Comparison of ENCODE assay signal across 8 cellular contexts in the genomic region with DNA sequence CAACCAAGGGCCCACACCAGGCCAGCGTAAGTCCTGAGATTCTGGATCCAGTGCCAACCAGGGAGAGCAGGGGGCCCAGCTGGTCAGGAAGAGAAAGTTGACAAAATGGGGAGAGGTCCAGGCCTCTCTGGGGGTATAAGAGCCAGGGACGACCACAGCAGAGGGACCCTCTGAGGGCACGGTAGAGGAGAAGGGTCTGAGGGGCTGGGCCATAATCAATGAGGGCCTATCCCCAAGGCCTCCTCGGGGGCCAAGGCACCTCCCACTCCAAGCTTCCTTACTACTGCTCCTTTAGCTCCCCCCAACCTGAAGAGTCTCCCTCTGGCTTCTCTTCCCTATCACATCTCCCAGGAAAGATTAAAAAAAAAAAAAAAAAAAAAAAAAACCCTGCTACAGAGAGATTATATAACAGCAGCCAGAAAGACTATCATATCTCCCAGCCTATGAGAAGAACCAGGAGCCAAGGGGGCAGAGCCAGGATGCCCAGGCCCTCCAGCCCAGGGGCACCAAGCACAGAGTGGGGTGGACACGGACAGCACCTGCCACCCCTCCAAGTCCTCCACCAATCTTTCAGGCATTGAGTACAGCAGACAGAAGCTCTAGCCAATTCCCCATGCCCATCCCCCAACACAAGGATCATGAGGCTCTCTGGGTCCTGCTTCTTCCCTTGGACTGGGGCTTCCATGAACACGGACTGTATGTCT. TPM values are rescaled to one million over a fixed set of nuclear protein-coding genes. Genes with fewer than 3 reads are reported as not detected.
DNase-seq lines count a peak whose midpoint lies in the region; ATAC-seq, FAIRE-seq and TF ChIP-seq lines count a peak whose summit lies in the region.

No MANE protein-coding gene starts in this region.

- no peak overlapping the region for H3K9ac ChIP-seq in H1 (replicated peaks in 1 of 4; ENCODE audit: extremely low read depth in 1 of 4, low read depth in 3 of 4, low read length in 3 of 4)

- H3K27me3 Mint-ChIP-seq in CD4-positive, alpha-beta memory T cell: no peaks in the 10 kb centered on the region
- H3K27me3 Mint-ChIP-seq in osteocyte (ENCODE audit: unreplicated experiment): no peaks in the 10 kb centered on the region

- POLR2A ChIA-PET in CD4-positive, alpha-beta memory T cell (lab: Charles Lee; ENCODE audit: partially characterized antibody): interaction anchor here (1.1 to 14.1 kb wide), 4 partner anchors 11 to 40 kb away, joined by 3 to 376 read pairs (median 48); no protein-coding TSS in a partner anchor
- POLR2A ChIA-PET in H1 (lab: Charles Lee; ENCODE audit: partially characterized antibody): interaction anchor here (1.1 to 9.6 kb wide), 7 partner anchors 10 to 94 kb away, joined by 3 to 166 read pairs (median 6); a partner anchor contains a TSS

- peak overlapping the region; percentile 72; the same call in 1 of the 2 replicates for H2BK12ac ChIP-seq in H1 (ENCODE audit: low read depth, low read length)

- no peak overlapping the region for H3K4me3 ChIP-seq in CD4-positive, alpha-beta memory T cell (ENCODE audit: low read length in 2 of 2)
- peak overlapping the region; percentile 6 to 96 (median 29); a peak in 6 of 8 replicates for H3K4me3 ChIP-seq in H1 (ENCODE audit: extremely low read depth in 1 of 4, insufficient read depth in 2 of 4, low read depth in 3 of 4, low read length in 4 of 4)

- peaks cover 83% of the 10 kb centered on the region for H3K4me1 ChIP-seq in CD4-positive, alpha-beta memory T cell (ENCODE audit: insufficient read depth, low read length)
- H3K4me1 ChIP-seq in H1 (replicated peaks in 1 of 4; ENCODE audit: control insufficient read depth in 3 of 4, insufficient read depth in 4 of 4, low read length in 3 of 4): peaks cover 31 to 52% (median 37%) of the 10 kb centered on the region in 4 experiments

- peak overlapping the region; percentile 94; the same call in 1 of the 2 replicates for H2AK5ac ChIP-seq in H1 (ENCODE audit: low read depth, low read length)

- no peak for FAIRE-seq in H1 (lab: Jason Lieb, UNC)

- H2BK120ac ChIP-seq in H1 (replicated peaks; ENCODE audit: low read depth, low read length): no peak overlapping the region

- H3K4me3 Mint-ChIP-seq in CD4-positive, alpha-beta memory T cell: peak overlapping the region; percentile 90 to 96 (median 92)
- peak overlapping the region; percentile 68 for H3K4me3 Mint-ChIP-seq in osteocyte (ENCODE audit: unreplicated experiment)

- no peak for TF ChIP-seq EP300 in H1 (IDR thresholded peaks at IDR 0.05; ENCODE audit: borderline replicate concordance in 1 of 2, low read depth in 2 of 2, low read length in 2 of 2)

- no peak overlapping the region for H4K8ac ChIP-seq in H1 (ENCODE audit: extremely low read depth, insufficient read depth, low read length)

- no peak overlapping the region for H4K5ac ChIP-seq in H1 (ENCODE audit: insufficient read length, low read depth, low read length)

- WGBS in H1 (ENCODE audit: extremely low coverage in 1 of 2, insufficient coverage in 1 of 2, insufficient read length in 1 of 2, insufficient replicate concordance in 2 of 2, low coverage in 1 of 2, low lambda C conversion rate in 2 of 2, missing lambda C conversion rate in 1 of 2), 2 experiments: 62% methylated on average over 6 of the region's 6 CpGs; no CpG with 5 or more reads in 1 of the 2 experiments

- no peaks in the 10 kb centered on the region for H3K9me3 ChIP-seq in CD4-positive, alpha-beta memory T cell (ENCODE audit: control insufficient read depth in 1 of 2, low read length in 2 of 2)
- H3K9me3 ChIP-seq in H1 (ENCODE audit: insufficient read depth in 2 of 2, low read depth in 1 of 2, low read length in 1 of 2): no peaks in the 10 kb centered on the region

- H3K14ac ChIP-seq in H1 (ENCODE audit: insufficient read length): no peak overlapping the region

- H3K27ac Mint-ChIP-seq in CD4-positive, alpha-beta memory T cell: peak overlapping the region; percentile 76 to 96 (median 91)
- no peak overlapping the region for H3K27ac Mint-ChIP-seq in osteocyte (ENCODE audit: unreplicated experiment)

- no peak for DNase-seq in CD4-positive, alpha-beta memory T cell
- DNase-seq in NCI-H82 (lab: John Stamatoyannopoulos, UW): peak; percentile 87
- no peak for DNase-seq in H1 (ENCODE audit: low read depth in 1 of 2, low spot score in 2 of 2)
- DNase-seq in osteocyte (ENCODE audit: extremely low spot score, unreplicated experiment): no peak
- no peak for DNase-seq in RPMI8226
- no peak for DNase-seq in effector CD8-positive, alpha-beta T cell (lab: John Stamatoyannopoulos, UW)
- no peak for DNase-seq in activated CD8-positive, alpha-beta memory T cell treated with anti-CD3 and anti-CD28 coated beads, Interleukin-2, amount 50 U/mL, for 48 hours

- H3K36me3 ChIP-seq in CD4-positive, alpha-beta memory T cell (ENCODE audit: insufficient read depth, low read length): peaks cover 8% of the 10 kb centered on the region
- H3K36me3 ChIP-seq in H1 (ENCODE audit: control insufficient read depth in 2 of 4, insufficient read depth in 4 of 4, low read length in 3 of 4): no peaks in the 10 kb centered on the region

- H3K4me1 Mint-ChIP-seq in CD4-positive, alpha-beta memory T cell: peaks cover 56 to 83% (median 71%) of the 10 kb centered on the region in 4 donors
- peaks cover 56% of the 10 kb centered on the region for H3K4me1 Mint-ChIP-seq in osteocyte (ENCODE audit: unreplicated experiment)

- H4K20me1 ChIP-seq in H1 (replicated peaks in 1 of 2; ENCODE audit: control insufficient read depth in 1 of 2, insufficient read depth in 2 of 2, low read length in 2 of 2): peaks cover 2 to 5% of the 10 kb centered on the region in 2 experiments

- peaks cover 39% of the 10 kb centered on the region for H3K79me1 ChIP-seq in H1 (ENCODE audit: low read depth, low read length)

- intact Hi-C loops in CD4-positive, alpha-beta memory T cell (cut with micrococcal nuclease): no loop called here

- no peak for ATAC-seq in GM19397 (IDR thresholded peaks at IDR 0.05; ENCODE audit: unreplicated experiment)

- no peak overlapping the region for H3K27ac ChIP-seq in CD4-positive, alpha-beta memory T cell (ENCODE audit: low read depth, low read length)
- no peak overlapping the region for H3K27ac ChIP-seq in H1 (ENCODE audit: low read depth, low read length)

- no peak for TF ChIP-seq POLR2A in H1 (IDR thresholded peaks at IDR 0.05; ENCODE audit: control extremely low read depth in 1 of 2, low read depth in 2 of 2, low read length in 2 of 2)

- H3K4me2 ChIP-seq in H1 (ENCODE audit: insufficient read depth in 1 of 2, low read depth in 2 of 2, low read length in 2 of 2): peak overlapping the region; percentile 90 to 98

- H2AFZ ChIP-seq in H1 (ENCODE audit: low read length): no peak overlapping the region

- no peak for TF ChIP-seq CTCF in H1 (IDR thresholded peaks at IDR 0.05; ENCODE audit: control extremely low read depth in 1 of 3, insufficient read depth in 1 of 3, low read depth in 1 of 3, low read length in 3 of 3)
- no peak for TF ChIP-seq CTCF in osteocyte (IDR thresholded peaks at IDR 0.05)

- peaks cover 12 to 65% of the 10 kb centered on the region in 2 experiments for H3K79me2 ChIP-seq in H1 (ENCODE audit: control insufficient read depth in 1 of 2, insufficient read depth in 2 of 2, low read length in 2 of 2)

- no peak overlapping the region for H3K23ac ChIP-seq in H1 (ENCODE audit: insufficient read length)

- H2BK5ac ChIP-seq in H1 (ENCODE audit: low read depth, low read length): peak overlapping the region; percentile 95; the same call in 1 of the 2 replicates

- CTCF ChIA-PET in CD4-positive, alpha-beta memory T cell (lab: Charles Lee; ENCODE audit: partially characterized antibody): interaction anchor here (0.7 to 11.5 kb wide), 3 partner anchors 12 to 304 kb away, joined by 3 to 257 read pairs (median 4); no protein-coding TSS in a partner anchor
- CTCF ChIA-PET in H1 (lab: Charles Lee; ENCODE audit: partially characterized antibody): interaction anchor here (0.6 to 17.4 kb wide), 9 partner anchors 7 to 42 kb away, joined by 3 to 236 read pairs (median 5); no protein-coding TSS in a partner anchor

- no peak overlapping the region for H3K56ac ChIP-seq in H1 (replicated peaks; ENCODE audit: insufficient read length, low read depth, low read length)

- H2BK15ac ChIP-seq in H1 (ENCODE audit: low read length): peak overlapping the region; percentile 92

- H3K23me2 ChIP-seq in H1 (ENCODE audit: low read depth, low read length): peaks cover 20% of the 10 kb centered on the region

- H3K27me3 ChIP-seq in CD4-positive, alpha-beta memory T cell (ENCODE audit: insufficient read depth, low read length): no peaks in the 10 kb centered on the region
- H3K27me3 ChIP-seq in H1 (replicated peaks in 1 of 4; ENCODE audit: control insufficient read depth in 3 of 4, extremely low read depth in 1 of 4, insufficient read depth in 3 of 4, low read length in 3 of 4): no peaks in the 10 kb centered on the region; a peak in 1 of 7 replicates

- H3K4ac ChIP-seq in H1 (replicated peaks; ENCODE audit: insufficient read length, low read depth, low read length): peak overlapping the region; percentile 53

- no peak for TF ChIP-seq RAD21 in H1 (IDR thresholded peaks at IDR 0.05 in 1 of 2, conservative IDR thresholded peaks at IDR 0.05 in 1 of 2; ENCODE audit: low read depth in 2 of 2, low read length in 2 of 2)

- H3K18ac ChIP-seq in H1 (ENCODE audit: extremely low read depth, low read length): peak overlapping the region; percentile 90

- peaks cover 4 to 39% of the 10 kb centered on the region in 2 donors for H3K36me3 Mint-ChIP-seq in CD4-positive, alpha-beta memory T cell
- H3K36me3 Mint-ChIP-seq in osteocyte (ENCODE audit: unreplicated experiment): peaks cover 8% of the 10 kb centered on the region

- 0 out of 2 replicates have a peak overlapping the region, but pooled peaks have one; percentile 80 for H2BK20ac ChIP-seq in H1 (ENCODE audit: low read length)

- no peaks in the 10 kb centered on the region for H3K9me3 Mint-ChIP-seq in CD4-positive, alpha-beta memory T cell
- no peaks in the 10 kb centered on the region for H3K9me3 Mint-ChIP-seq in osteocyte (ENCODE audit: unreplicated experiment)

- H4K91ac ChIP-seq in H1 (replicated peaks; ENCODE audit: insufficient read length, low read length): peak overlapping the region; percentile 29

TF ChIP-seq in H1, 55 proteins besides CTCF, POLR2A, EP300 and RAD21 (continues in another document):
- no peak for TF ChIP-seq TEAD4 (IDR thresholded peaks at IDR 0.05; ENCODE audit: low read depth, low read length)

RNA-seq across cellular contexts. Expression of a gene that starts 2.7 kb away (rescaled TPM):
- total RNA-seq in CD4-positive, alpha-beta memory T cell: 10 to 100 TPM; 65.0 to 69.6 TPM
- polyA plus RNA-seq in CD4-positive, alpha-beta memory T cell: 10 to 100 TPM in 1 of 2 donors, 1 to 10 TPM in 1; 4.2 to 13.8 TPM
- 17.3 and 19.5 TPM in 2 replicates for total RNA-seq in H1 (2021; fragmentation: NEBNext Ultra II Directional; extraction: Animal tissue kit (Norgen Biotek cat#: 25700))
- 20.3 and 44.4 TPM in 2 replicates for polyA plus RNA-seq in H1 (2011; rRNA removed)
- 12.4 TPM for polyA plus RNA-seq in H1 (2011; cell fraction: cytosol; rRNA removed)
- polyA plus RNA-seq in H1 (2011; cell fraction: nucleus; rRNA removed): 19.5 TPM
- polyA plus RNA-seq in H1 (2012, experiment 1 of 2): 10.3 to 14.6 TPM (median 12.8 TPM) in 4 replicates
- polyA plus RNA-seq in H1 (2012, experiment 2 of 2): 8.1 TPM
- polyA plus RNA-seq in H1 (2013, experiment 1 of 2): 9.1 TPM
- polyA plus RNA-seq in H1 (2013, experiment 2 of 2): 8.8 TPM
- 6.7 and 7.7 TPM in 2 replicates for polyA minus RNA-seq in H1 (2011; rRNA and poly(A)+ RNA removed)
- 14.5 TPM for polyA minus RNA-seq in H1 (2011; cell fraction: cytosol; rRNA and poly(A)+ RNA removed)
- polyA minus RNA-seq in H1 (2011; cell fraction: nucleus; rRNA and poly(A)+ RNA removed): 9.3 TPM
- total RNA-seq in osteocyte: 33.8 and 45.8 TPM in 2 replicates

Comparison
In these comparisons a context has a peak if more than half of its experiments do, and no peak if none do; other contexts are left out.
1. H3K4me3 ChIP-seq: peak in H1 (4 of 4); none in CD4-positive, alpha-beta memory T cell (0 of 2).